Comparison of ENCODE assay signal across 21 cellular contexts in genomic region chr3:94643400-94643799, GRCh38.
DNase-seq lines count a peak whose midpoint lies in the region; ATAC-seq and TF ChIP-seq lines count a peak whose summit lies in the region.
"Had no signal": no experiment of that assay in that cellular context is flagged by ENCODE, and none has a peak within 500 bp of the region (broad histone marks: within the 10 kb centered on the region; RNA-seq: fewer than 3 reads in every experiment).

No MANE protein-coding gene starts in this region.

- H3K27ac ChIP-seq in HUES6 (ENCODE audit: low read depth, low read length) (peak overlapping the region; percentile 71; the same call in 1 of the 2 replicates), foreskin keratinocyte (no peak overlapping the region)
- H3K27ac ChIP-seq: GM23248, SJSA1 had no signal

- POLR2A ChIA-PET in activated CD4-positive, alpha-beta T cell treated with anti-CD3 and anti-CD28 coated beads for 36 hours (lab: Charles Lee): no interaction called here

- H3K36me3 ChIP-seq in HUES6 (ENCODE audit: control insufficient read depth, insufficient read depth, low read length): no peaks in the 10 kb centered on the region
- H3K36me3 ChIP-seq: SJSA1 had no signal

- H3K9ac ChIP-seq in HUES6 (ENCODE audit: low read length): peak overlapping the region; percentile 45
- H3K9ac ChIP-seq: GM23248 had no signal

- H3K27me3 Mint-ChIP-seq in Calu3 (ENCODE audit: unreplicated experiment): no peaks in the 10 kb centered on the region
- no peaks in the 10 kb centered on the region for H3K27me3 Mint-ChIP-seq in activated CD4-positive, alpha-beta T cell treated with anti-CD3 and anti-CD28 coated beads for 36 hours
- H3K27me3 Mint-ChIP-seq: B cell had no signal

- DNase-seq in Calu3: no peak
- no peak for DNase-seq in foreskin keratinocyte
- DNase-seq in kidney tubule cell (ENCODE audit: low spot score): peak; percentile 17
- DNase-seq in activated CD8-positive, alpha-beta memory T cell treated with anti-CD3 and anti-CD28 coated beads, Interleukin-2, amount 50 U/mL, for 48 hours: no peak
- DNase-seq in activated CD4-positive, alpha-beta T cell treated with anti-CD3 and anti-CD28 coated beads for 36 hours: no peak
- DNase-seq in NCI-H2107 treated with DMSO at 0.1 percent for 48 hours (lab: John Stamatoyannopoulos, UW; ENCODE audit: unreplicated experiment): no peak
- DNase-seq in posterior cingulate gyrus: no peak
- DNase-seq: DMS79 treated with DMSO at 0.1 percent for 48 hours, GM23248, Kasumi-1, NCI-H1694, NCI-H2081, NCI-H2171 treated with DMSO at 0.1 percent for 48 hours, NCI-H524 treated with DMSO at 0.1 percent for 48 hours, OCI-M1 had no signal

- H3K9me3 ChIP-seq in HUES6 (ENCODE audit: control insufficient read depth, insufficient read depth, low read depth, low read length): peaks cover 13% of the 10 kb centered on the region
- H3K9me3 ChIP-seq: SJSA1 had no signal

- no TSS peak for BruUV-seq in Calu3 (replicated peaks; lab: Mats Ljungman, UMichigan)

- intact Hi-C loops in Calu3 (cut with micrococcal nuclease; ENCODE audit: unreplicated experiment): no loop called here
- intact Hi-C loops in activated CD4-positive, alpha-beta T cell treated with anti-CD3 and anti-CD28 coated beads for 36 hours (cut with DNase I, micrococcal nuclease): no loop called here
- intact Hi-C loops in posterior cingulate gyrus (cut with DNase I): no loop called here

- H3K27me3 ChIP-seq in HUES6 (ENCODE audit: control insufficient read depth, insufficient read depth, low read length) (no peaks in the 10 kb centered on the region), foreskin keratinocyte (no peaks in the 10 kb centered on the region)
- H3K27me3 ChIP-seq: SJSA1 had no signal

- peak; percentile 19 for ATAC-seq in foreskin keratinocyte
- no peak for ATAC-seq in activated CD4-positive, alpha-beta T cell treated with anti-CD3 and anti-CD28 coated beads for 36 hours
- ATAC-seq: GM12878, Right ventricle myocardium inferior had no signal

- H3K4me3 Mint-ChIP-seq in Calu3 (ENCODE audit: low read depth, unreplicated experiment): no peak overlapping the region
- no peak overlapping the region for H3K4me3 Mint-ChIP-seq in activated CD4-positive, alpha-beta T cell treated with anti-CD3 and anti-CD28 coated beads for 36 hours
- H3K4me3 Mint-ChIP-seq: B cell, CD14-positive monocyte had no signal

- H3K36me3 Mint-ChIP-seq in Calu3 (ENCODE audit: insufficient read depth, unreplicated experiment): peaks cover 13% of the 10 kb centered on the region
- no peaks in the 10 kb centered on the region for H3K36me3 Mint-ChIP-seq in activated CD4-positive, alpha-beta T cell treated with anti-CD3 and anti-CD28 coated beads for 36 hours (ENCODE audit: low read depth)
- H3K36me3 Mint-ChIP-seq: CD14-positive monocyte had no signal

- H3K4me3 ChIP-seq in HUES6 (ENCODE audit: low read depth, low read length): no peak overlapping the region
- H3K4me3 ChIP-seq: GM12878, GM23248, SJSA1 had no signal

- H3K27ac Mint-ChIP-seq in Calu3 (ENCODE audit: unreplicated experiment): peak overlapping the region; percentile 49
- no peak overlapping the region for H3K27ac Mint-ChIP-seq in activated CD4-positive, alpha-beta T cell treated with anti-CD3 and anti-CD28 coated beads for 36 hours
- H3K27ac Mint-ChIP-seq: B cell, CD14-positive monocyte had no signal

- TF ChIP-seq CTCF in Calu3 (IDR thresholded peaks at IDR 0.05; ENCODE audit: unreplicated experiment) (no peak), foreskin keratinocyte (conservative IDR thresholded peaks at IDR 0.05) (no peak)

- CTCF ChIA-PET in Calu3 (lab: Charles Lee): interaction anchor here (0.7 kb wide), 1 partner anchor 236 kb away, joined by 3 read pairs; no protein-coding TSS in a partner anchor
- CTCF ChIA-PET in activated CD4-positive, alpha-beta T cell treated with anti-CD3 and anti-CD28 coated beads for 36 hours (lab: Charles Lee): no interaction called here

- H3K4me1 ChIP-seq in HUES6 (ENCODE audit: control insufficient read depth, insufficient read depth, low read length) (peaks cover 9% of the 10 kb centered on the region), foreskin keratinocyte (no peaks in the 10 kb centered on the region)
- H3K4me1 ChIP-seq: SJSA1 had no signal

- H3K9me3 Mint-ChIP-seq in Calu3 (ENCODE audit: low read depth, unreplicated experiment): no peaks in the 10 kb centered on the region
- peaks cover 14% of the 10 kb centered on the region for H3K9me3 Mint-ChIP-seq in activated CD4-positive, alpha-beta T cell treated with anti-CD3 and anti-CD28 coated beads for 36 hours (ENCODE audit: low read depth)

- peaks cover 28% of the 10 kb centered on the region for H3K4me1 Mint-ChIP-seq in Calu3 (ENCODE audit: low read depth, unreplicated experiment)
- no peaks in the 10 kb centered on the region for H3K4me1 Mint-ChIP-seq in activated CD4-positive, alpha-beta T cell treated with anti-CD3 and anti-CD28 coated beads for 36 hours
- H3K4me1 Mint-ChIP-seq: B cell, CD14-positive monocyte had no signal
